Comparison of ENCODE assay signal across 2 cellular contexts in the genomic region with DNA sequence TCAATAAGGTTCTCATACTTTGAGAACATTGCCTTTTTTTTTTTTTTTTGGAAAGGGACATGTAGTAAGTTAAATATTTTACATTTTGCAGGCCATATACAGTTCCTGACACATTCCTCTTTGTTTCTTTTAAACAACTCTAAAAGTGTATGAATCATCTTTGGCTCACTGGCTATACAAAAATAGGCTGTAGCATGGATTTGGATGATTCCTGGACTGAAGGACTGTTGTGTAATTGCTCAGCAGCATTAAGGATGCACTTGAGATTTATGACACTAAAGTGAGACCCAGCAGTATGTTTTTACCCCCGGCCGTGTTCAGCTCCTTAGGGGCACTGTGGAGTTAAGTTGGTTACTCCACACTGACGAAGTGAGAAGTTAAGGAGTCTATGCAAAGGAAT.
TF ChIP-seq lines count a peak whose summit lies in the region.

No MANE protein-coding gene starts in this region.

TF ChIP-seq in GM23338, 12 proteins besides CTCF, POLR2A, EP300 and RAD21 (continued from another document):
- TF ChIP-seq, protein P1, sequence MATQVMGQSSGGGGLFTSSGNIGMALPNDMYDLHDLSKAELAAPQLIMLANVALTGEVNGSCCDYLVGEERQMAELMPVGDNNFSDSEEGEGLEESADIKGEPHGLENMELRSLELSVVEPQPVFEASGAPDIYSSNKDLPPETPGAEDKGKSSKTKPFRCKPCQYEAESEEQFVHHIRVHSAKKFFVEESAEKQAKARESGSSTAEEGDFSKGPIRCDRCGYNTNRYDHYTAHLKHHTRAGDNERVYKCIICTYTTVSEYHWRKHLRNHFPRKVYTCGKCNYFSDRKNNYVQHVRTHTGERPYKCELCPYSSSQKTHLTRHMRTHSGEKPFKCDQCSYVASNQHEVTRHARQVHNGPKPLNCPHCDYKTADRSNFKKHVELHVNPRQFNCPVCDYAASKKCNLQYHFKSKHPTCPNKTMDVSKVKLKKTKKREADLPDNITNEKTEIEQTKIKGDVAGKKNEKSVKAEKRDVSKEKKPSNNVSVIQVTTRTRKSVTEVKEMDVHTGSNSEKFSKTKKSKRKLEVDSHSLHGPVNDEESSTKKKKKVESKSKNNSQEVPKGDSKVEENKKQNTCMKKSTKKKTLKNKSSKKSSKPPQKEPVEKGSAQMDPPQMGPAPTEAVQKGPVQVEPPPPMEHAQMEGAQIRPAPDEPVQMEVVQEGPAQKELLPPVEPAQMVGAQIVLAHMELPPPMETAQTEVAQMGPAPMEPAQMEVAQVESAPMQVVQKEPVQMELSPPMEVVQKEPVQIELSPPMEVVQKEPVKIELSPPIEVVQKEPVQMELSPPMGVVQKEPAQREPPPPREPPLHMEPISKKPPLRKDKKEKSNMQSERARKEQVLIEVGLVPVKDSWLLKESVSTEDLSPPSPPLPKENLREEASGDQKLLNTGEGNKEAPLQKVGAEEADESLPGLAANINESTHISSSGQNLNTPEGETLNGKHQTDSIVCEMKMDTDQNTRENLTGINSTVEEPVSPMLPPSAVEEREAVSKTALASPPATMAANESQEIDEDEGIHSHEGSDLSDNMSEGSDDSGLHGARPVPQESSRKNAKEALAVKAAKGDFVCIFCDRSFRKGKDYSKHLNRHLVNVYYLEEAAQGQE (IDR thresholded peaks at IDR 0.05; ENCODE audit: unreplicated experiment): no peak
- TF ChIP-seq CREB1 (CRISPR knock-in tag; IDR thresholded peaks at IDR 0.05; ENCODE audit: low read depth) (no peak), STAT1 (IDR thresholded peaks at IDR 0.05; ENCODE audit: unreplicated experiment) (no peak), JUNB (IDR thresholded peaks at IDR 0.05; ENCODE audit: unreplicated experiment) (no peak), ZNF114 (CRISPR knock-in tag; IDR thresholded peaks at IDR 0.05) (no peak), POLR2AphosphoS5 (IDR thresholded peaks at IDR 0.05; ENCODE audit: low read depth) (no peak), ZNF331 (CRISPR knock-in tag; IDR thresholded peaks at IDR 0.05; ENCODE audit: low read depth) (no peak)
- TF ChIP-seq, protein P2, sequence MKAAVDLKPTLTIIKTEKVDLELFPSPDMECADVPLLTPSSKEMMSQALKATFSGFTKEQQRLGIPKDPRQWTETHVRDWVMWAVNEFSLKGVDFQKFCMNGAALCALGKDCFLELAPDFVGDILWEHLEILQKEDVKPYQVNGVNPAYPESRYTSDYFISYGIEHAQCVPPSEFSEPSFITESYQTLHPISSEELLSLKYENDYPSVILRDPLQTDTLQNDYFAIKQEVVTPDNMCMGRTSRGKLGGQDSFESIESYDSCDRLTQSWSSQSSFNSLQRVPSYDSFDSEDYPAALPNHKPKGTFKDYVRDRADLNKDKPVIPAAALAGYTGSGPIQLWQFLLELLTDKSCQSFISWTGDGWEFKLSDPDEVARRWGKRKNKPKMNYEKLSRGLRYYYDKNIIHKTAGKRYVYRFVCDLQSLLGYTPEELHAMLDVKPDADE (IDR thresholded peaks at IDR 0.05): no peak
- TF ChIP-seq, protein P3, sequence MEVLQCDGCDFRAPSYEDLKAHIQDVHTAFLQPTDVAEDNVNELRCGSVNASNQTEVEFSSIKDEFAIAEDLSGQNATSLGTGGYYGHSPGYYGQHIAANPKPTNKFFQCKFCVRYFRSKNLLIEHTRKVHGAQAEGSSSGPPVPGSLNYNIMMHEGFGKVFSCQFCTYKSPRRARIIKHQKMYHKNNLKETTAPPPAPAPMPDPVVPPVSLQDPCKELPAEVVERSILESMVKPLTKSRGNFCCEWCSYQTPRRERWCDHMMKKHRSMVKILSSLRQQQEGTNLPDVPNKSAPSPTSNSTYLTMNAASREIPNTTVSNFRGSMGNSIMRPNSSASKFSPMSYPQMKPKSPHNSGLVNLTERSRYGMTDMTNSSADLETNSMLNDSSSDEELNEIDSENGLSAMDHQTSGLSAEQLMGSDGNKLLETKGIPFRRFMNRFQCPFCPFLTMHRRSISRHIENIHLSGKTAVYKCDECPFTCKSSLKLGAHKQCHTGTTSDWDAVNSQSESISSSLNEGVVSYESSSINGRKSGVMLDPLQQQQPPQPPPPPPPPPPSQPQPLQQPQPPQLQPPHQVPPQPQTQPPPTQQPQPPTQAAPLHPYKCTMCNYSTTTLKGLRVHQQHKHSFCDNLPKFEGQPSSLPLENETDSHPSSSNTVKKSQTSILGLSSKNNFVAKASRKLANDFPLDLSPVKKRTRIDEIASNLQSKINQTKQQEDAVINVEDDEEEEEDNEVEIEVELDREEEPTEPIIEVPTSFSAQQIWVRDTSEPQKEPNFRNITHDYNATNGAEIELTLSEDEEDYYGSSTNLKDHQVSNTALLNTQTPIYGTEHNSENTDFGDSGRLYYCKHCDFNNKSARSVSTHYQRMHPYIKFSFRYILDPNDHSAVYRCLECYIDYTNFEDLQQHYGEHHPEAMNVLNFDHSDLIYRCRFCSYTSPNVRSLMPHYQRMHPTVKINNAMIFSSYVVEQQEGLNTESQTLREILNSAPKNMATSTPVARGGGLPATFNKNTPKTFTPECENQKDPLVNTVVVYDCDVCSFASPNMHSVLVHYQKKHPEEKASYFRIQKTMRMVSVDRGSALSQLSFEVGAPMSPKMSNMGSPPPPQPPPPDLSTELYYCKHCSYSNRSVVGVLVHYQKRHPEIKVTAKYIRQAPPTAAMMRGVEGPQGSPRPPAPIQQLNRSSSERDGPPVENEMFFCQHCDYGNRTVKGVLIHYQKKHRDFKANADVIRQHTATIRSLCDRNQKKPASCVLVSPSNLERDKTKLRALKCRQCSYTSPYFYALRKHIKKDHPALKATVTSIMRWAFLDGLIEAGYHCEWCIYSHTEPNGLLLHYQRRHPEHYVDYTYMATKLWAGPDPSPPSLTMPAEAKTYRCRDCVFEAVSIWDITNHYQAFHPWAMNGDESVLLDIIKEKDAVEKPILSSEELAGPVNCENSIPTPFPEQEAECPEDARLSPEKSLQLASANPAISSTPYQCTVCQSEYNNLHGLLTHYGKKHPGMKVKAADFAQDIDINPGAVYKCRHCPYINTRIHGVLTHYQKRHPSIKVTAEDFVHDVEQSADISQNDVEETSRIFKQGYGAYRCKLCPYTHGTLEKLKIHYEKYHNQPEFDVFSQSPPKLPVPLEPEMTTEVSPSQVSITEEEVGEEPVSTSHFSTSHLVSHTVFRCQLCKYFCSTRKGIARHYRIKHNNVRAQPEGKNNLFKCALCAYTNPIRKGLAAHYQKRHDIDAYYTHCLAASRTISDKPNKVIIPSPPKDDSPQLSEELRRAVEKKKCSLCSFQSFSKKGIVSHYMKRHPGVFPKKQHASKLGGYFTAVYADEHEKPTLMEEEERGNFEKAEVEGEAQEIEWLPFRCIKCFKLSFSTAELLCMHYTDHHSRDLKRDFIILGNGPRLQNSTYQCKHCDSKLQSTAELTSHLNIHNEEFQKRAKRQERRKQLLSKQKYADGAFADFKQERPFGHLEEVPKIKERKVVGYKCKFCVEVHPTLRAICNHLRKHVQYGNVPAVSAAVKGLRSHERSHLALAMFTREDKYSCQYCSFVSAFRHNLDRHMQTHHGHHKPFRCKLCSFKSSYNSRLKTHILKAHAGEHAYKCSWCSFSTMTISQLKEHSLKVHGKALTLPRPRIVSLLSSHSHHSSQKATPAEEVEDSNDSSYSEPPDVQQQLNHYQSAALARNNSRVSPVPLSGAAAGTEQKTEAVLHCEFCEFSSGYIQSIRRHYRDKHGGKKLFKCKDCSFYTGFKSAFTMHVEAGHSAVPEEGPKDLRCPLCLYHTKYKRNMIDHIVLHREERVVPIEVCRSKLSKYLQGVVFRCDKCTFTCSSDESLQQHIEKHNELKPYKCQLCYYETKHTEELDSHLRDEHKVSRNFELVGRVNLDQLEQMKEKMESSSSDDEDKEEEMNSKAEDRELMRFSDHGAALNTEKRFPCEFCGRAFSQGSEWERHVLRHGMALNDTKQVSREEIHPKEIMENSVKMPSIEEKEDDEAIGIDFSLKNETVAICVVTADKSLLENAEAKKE (CRISPR knock-in tag; IDR thresholded peaks at IDR 0.05): no peak

TF ChIP-seq in SK-N-SH, 30 proteins besides CTCF, POLR2A, EP300 and RAD21 (continued from another document):
- TF ChIP-seq, protein P4, sequence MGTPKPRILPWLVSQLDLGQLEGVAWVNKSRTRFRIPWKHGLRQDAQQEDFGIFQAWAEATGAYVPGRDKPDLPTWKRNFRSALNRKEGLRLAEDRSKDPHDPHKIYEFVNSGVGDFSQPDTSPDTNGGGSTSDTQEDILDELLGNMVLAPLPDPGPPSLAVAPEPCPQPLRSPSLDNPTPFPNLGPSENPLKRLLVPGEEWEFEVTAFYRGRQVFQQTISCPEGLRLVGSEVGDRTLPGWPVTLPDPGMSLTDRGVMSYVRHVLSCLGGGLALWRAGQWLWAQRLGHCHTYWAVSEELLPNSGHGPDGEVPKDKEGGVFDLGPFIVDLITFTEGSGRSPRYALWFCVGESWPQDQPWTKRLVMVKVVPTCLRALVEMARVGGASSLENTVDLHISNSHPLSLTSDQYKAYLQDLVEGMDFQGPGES (IDR thresholded peaks at IDR 0.05; ENCODE audit: low read depth, low read length): no peak
- TF ChIP-seq TAF1 (IDR thresholded peaks at IDR 0.05; ENCODE audit: borderline replicate concordance, low read depth, low read length): no peak
- no peak for TF ChIP-seq SIN3A (IDR thresholded peaks at IDR 0.05; ENCODE audit: borderline replicate concordance, low read depth, low read length)
- no peak for TF ChIP-seq YY1 (IDR thresholded peaks at IDR 0.05; ENCODE audit: low read depth)
- 0 out of 2 replicates have a peak, but pooled peaks have one; percentile 27 for TF ChIP-seq MEF2A (IDR thresholded peaks at IDR 0.05; ENCODE audit: borderline replicate concordance, low read depth)
- TF ChIP-seq TEAD4 (IDR thresholded peaks at IDR 0.05; ENCODE audit: borderline replicate concordance, insufficient read depth): no peak
- TF ChIP-seq FOXJ3 (CRISPR knock-in tag; IDR thresholded peaks at IDR 0.05): no peak
